In the genomic region with DNA sequence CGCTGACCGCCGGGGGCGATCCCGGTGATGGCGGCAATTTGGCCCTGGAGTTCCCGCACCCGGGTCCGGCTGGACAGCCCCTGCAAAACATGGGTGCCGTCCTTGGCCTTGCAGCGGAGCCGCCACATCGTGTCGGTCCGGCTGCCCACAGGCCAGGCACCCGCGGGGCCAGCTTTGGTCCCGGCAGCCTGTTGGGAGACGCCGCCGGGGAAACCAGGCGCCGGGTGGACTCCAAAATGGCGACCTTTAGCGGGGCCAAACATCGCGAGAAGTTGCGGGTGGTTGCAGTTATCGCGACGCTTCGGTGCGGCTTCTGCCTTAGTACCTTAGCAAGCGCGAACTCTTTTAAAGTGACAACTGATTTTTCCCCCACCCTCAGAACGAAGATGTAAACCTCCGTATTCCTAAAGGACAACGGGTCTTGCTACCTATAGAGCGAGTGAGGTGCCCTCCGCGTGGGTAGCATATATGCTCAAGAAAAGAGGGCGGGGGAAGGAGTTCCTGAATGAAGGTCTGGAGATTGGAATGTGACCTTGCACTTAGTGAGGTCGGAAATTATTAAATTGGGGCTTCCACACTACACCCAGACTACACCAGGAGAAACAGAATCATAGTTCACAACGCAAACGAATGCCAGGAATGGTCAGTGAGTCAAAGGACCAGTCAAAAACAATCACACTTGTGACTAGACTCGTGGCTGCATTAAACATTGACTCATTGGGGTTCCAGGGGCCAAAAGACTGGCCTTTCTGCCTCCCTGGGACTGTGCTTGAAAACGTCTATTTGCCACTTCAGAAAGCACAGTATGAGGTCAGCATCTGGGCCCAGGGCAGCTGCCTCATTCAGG, we compare ENCODE assay signal across 1 cellular context.
TF ChIP-seq lines count a peak whose summit lies in the region.

A gene (minus strand): TSS at position 441 of the 847 bp plus-strand sequence. CDS start 178 bp downstream, at position 263.

TF ChIP-seq in HCT116, 20 proteins besides CTCF, POLR2A, EP300 and RAD21 (continued from another document):
- TF ChIP-seq, protein P1, sequence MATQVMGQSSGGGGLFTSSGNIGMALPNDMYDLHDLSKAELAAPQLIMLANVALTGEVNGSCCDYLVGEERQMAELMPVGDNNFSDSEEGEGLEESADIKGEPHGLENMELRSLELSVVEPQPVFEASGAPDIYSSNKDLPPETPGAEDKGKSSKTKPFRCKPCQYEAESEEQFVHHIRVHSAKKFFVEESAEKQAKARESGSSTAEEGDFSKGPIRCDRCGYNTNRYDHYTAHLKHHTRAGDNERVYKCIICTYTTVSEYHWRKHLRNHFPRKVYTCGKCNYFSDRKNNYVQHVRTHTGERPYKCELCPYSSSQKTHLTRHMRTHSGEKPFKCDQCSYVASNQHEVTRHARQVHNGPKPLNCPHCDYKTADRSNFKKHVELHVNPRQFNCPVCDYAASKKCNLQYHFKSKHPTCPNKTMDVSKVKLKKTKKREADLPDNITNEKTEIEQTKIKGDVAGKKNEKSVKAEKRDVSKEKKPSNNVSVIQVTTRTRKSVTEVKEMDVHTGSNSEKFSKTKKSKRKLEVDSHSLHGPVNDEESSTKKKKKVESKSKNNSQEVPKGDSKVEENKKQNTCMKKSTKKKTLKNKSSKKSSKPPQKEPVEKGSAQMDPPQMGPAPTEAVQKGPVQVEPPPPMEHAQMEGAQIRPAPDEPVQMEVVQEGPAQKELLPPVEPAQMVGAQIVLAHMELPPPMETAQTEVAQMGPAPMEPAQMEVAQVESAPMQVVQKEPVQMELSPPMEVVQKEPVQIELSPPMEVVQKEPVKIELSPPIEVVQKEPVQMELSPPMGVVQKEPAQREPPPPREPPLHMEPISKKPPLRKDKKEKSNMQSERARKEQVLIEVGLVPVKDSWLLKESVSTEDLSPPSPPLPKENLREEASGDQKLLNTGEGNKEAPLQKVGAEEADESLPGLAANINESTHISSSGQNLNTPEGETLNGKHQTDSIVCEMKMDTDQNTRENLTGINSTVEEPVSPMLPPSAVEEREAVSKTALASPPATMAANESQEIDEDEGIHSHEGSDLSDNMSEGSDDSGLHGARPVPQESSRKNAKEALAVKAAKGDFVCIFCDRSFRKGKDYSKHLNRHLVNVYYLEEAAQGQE (IDR thresholded peaks at IDR 0.05; ENCODE audit: low read depth) = no peak
- TF ChIP-seq, protein P2, sequence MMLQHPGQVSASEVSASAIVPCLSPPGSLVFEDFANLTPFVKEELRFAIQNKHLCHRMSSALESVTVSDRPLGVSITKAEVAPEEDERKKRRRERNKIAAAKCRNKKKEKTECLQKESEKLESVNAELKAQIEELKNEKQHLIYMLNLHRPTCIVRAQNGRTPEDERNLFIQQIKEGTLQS (IDR thresholded peaks at IDR 0.05) = no peak
- no peak for TF ChIP-seq EZH2 (IDR thresholded peaks at IDR 0.05)
- TF ChIP-seq, protein P3, sequence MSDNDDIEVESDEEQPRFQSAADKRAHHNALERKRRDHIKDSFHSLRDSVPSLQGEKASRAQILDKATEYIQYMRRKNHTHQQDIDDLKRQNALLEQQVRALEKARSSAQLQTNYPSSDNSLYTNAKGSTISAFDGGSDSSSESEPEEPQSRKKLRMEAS (IDR thresholded peaks at IDR 0.05) = peak; percentile 83
- TF ChIP-seq CEBPB (IDR thresholded peaks at IDR 0.05; ENCODE audit: low read depth) = no peak
- 0 out of 2 replicates have a peak, but pooled peaks have one; percentile 6 for TF ChIP-seq FOSL1 (IDR thresholded peaks at IDR 0.05; ENCODE audit: low read depth)
- TF ChIP-seq, protein P4, sequence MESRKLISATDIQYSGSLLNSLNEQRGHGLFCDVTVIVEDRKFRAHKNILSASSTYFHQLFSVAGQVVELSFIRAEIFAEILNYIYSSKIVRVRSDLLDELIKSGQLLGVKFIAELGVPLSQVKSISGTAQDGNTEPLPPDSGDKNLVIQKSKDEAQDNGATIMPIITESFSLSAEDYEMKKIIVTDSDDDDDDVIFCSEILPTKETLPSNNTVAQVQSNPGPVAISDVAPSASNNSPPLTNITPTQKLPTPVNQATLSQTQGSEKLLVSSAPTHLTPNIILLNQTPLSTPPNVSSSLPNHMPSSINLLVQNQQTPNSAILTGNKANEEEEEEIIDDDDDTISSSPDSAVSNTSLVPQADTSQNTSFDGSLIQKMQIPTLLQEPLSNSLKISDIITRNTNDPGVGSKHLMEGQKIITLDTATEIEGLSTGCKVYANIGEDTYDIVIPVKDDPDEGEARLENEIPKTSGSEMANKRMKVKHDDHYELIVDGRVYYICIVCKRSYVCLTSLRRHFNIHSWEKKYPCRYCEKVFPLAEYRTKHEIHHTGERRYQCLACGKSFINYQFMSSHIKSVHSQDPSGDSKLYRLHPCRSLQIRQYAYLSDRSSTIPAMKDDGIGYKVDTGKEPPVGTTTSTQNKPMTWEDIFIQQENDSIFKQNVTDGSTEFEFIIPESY (IDR thresholded peaks at IDR 0.05; ENCODE audit: extremely low read depth, insufficient replicate concordance, low read length) = peak; percentile 99
- TF ChIP-seq SIN3A (IDR thresholded peaks at IDR 0.05; ENCODE audit: low read depth) = peak; percentile 77
- peak; percentile 95 for TF ChIP-seq YY1 (IDR thresholded peaks at IDR 0.05; ENCODE audit: extremely low read depth, insufficient replicate concordance, low read depth, low read length)
- 0 out of 2 replicates have a peak, but pooled peaks have one; percentile 20 for TF ChIP-seq EGR1 (IDR thresholded peaks at IDR 0.05; ENCODE audit: low read depth)
- peak; percentile 88 for TF ChIP-seq TCF7L2 (IDR thresholded peaks at IDR 0.05; ENCODE audit: borderline replicate concordance, extremely low read depth, insufficient read depth, insufficient read length)
- no peak; the same call in 1 of the 2 replicates for TF ChIP-seq JUND (IDR thresholded peaks at IDR 0.05)
- TF ChIP-seq SP1 (IDR thresholded peaks at IDR 0.05; ENCODE audit: low read depth) = peak; percentile 69
- TF ChIP-seq CBX3 (IDR thresholded peaks at IDR 0.05; ENCODE audit: low read depth) = no peak; the same call in 1 of the 2 replicates
- no peak for TF ChIP-seq EZH2phosphoT487 (IDR thresholded peaks at IDR 0.05; ENCODE audit: borderline replicate concordance)
- no peak for TF ChIP-seq ZNF274 (IDR thresholded peaks at IDR 0.05; ENCODE audit: low read depth, low read length)
- peak; percentile 44 for TF ChIP-seq ZFX (IDR thresholded peaks at IDR 0.05)
TF ChIP-seq in HCT116: peak in this region for 10.
